In the genomic region with DNA sequence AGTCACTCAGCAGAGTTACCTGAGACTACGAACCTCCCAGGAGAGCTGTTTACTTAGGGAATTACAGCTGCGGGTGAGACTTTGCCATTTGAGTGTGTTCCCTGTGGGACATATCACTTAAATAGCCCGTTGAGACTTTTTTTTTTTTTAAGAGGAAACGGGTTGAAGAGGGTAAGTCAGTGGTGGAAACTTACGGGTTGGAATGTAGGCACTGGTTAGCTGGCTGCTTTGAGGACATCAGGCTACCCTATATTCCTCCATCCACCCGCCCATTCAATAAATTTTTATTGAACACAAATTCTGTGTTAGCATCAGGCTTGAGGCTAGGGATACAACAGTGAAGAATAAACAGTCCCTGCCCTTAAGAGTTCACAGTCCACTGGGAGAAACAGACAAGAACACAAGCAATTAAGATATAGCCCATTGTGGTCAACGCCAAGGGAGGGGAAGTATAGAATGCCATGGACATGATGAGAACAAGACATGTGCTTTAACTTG, we compare ENCODE assay signal across 18 cellular contexts.
DNase-seq lines count a peak whose midpoint lies in the region; ATAC-seq, FAIRE-seq and TF ChIP-seq lines count a peak whose summit lies in the region.
"Had no signal": no experiment of that assay in that cellular context is flagged by ENCODE, and none has a peak within 500 bp of the region (broad histone marks: within the 10 kb centered on the region; RNA-seq: fewer than 3 reads in every experiment).

No MANE protein-coding gene starts in this region.

- TF ChIP-seq CTCF in astrocyte of the spinal cord (IDR thresholded peaks at IDR 0.05; ENCODE audit: low read depth, low read length), result no peak
- no peak for TF ChIP-seq CTCF in lower lobe of right lung (IDR thresholded peaks at IDR 0.05)

- H3K4me3 Mint-ChIP-seq in naive thymus-derived CD4-positive, alpha-beta T cell, result no peak overlapping the region

- H3K27ac Mint-ChIP-seq in naive thymus-derived CD4-positive, alpha-beta T cell, result no peak overlapping the region

- H3K4me1 ChIP-seq in lower lobe of right lung, result peaks cover 31% of the 10 kb centered on the region
- H3K4me1 ChIP-seq in naive thymus-derived CD4-positive, alpha-beta T cell (ENCODE audit: control insufficient read depth in 2 of 2, insufficient read depth in 2 of 2, low read length in 2 of 2), result no peaks in the 10 kb centered on the region
- H3K4me1 ChIP-seq: sigmoid colon had no signal

- POLR2A ChIA-PET in naive thymus-derived CD4-positive, alpha-beta T cell (lab: Charles Lee), result no interaction called here

- in situ Hi-C loops in astrocyte of the spinal cord (cut with HindIII; ENCODE audit: low sequenced_read_pairs), result no loop called here

- H3K36me3 ChIP-seq in lower lobe of right lung, result no peaks in the 10 kb centered on the region
- H3K36me3 ChIP-seq in naive thymus-derived CD4-positive, alpha-beta T cell (ENCODE audit: control insufficient read depth in 2 of 3, insufficient read depth in 3 of 3, low read length in 3 of 3), result no peaks in the 10 kb centered on the region
- H3K36me3 ChIP-seq: sigmoid colon had no signal

- DNase-seq in COLO668 (lab: John Stamatoyannopoulos, UW; ENCODE audit: unreplicated experiment) (peak; percentile 15), NCI-H187 (lab: John Stamatoyannopoulos, UW) (peak; percentile 59 to 71), astrocyte of the spinal cord (ENCODE audit: low read depth, low spot score) (peak; percentile 72), lower lobe of right lung (no peak), urothelium cell line (ENCODE audit: low spot score) (no peak)
- DNase-seq in naive thymus-derived CD4-positive, alpha-beta T cell, result no peak
- DNase-seq: activated CD4-positive, CD25-positive, alpha-beta regulatory T cell treated with anti-CD3 and anti-CD28 coated beads, Interleukin-2, amount 50 U/mL, for 72 hours; activated CD8-positive, alpha-beta memory T cell treated with anti-CD3 and anti-CD28 coated beads, Interleukin-2, amount 50 U/mL, for 4 hours; activated naive CD4-positive, alpha-beta T cell; DND-41; HCEC 1CT; IMR-90; NCI-H1048; NCI-H82; sigmoid colon; trophoblast cell had no signal

- intact Hi-C loops in lower lobe of right lung (cut with DNase I), result no loop called here
- intact Hi-C loops in naive thymus-derived CD4-positive, alpha-beta T cell (cut with micrococcal nuclease), result loop anchor here (5.0 to 10.0 kb wide), 2 partner anchors 436 to 1887 kb away; a partner anchor contains a TSS

- ATAC-seq in lower lobe of right lung (peak; percentile 45 to 51), GM21717 (IDR thresholded peaks at IDR 0.05; ENCODE audit: unreplicated experiment) (no peak), HG03439 (IDR thresholded peaks at IDR 0.05; ENCODE audit: unreplicated experiment) (no peak)
- no peak for ATAC-seq in naive thymus-derived CD4-positive, alpha-beta T cell

- CTCF ChIA-PET in naive thymus-derived CD4-positive, alpha-beta T cell (lab: Charles Lee), result interaction anchor here (0.7 kb wide), 1 partner anchor 9 kb away, joined by 3 read pairs; no protein-coding TSS in a partner anchor

- H3K27me3 ChIP-seq in lower lobe of right lung (ENCODE audit: low read depth), result no peaks in the 10 kb centered on the region
- no peaks in the 10 kb centered on the region for H3K27me3 ChIP-seq in naive thymus-derived CD4-positive, alpha-beta T cell (ENCODE audit: control insufficient read depth in 2 of 2, insufficient read depth in 2 of 2, low read length in 2 of 2)
- H3K27me3 ChIP-seq: sigmoid colon had no signal

- peak overlapping the region; percentile 25 for H3K27ac ChIP-seq in lower lobe of right lung
- H3K27ac ChIP-seq in naive thymus-derived CD4-positive, alpha-beta T cell (ENCODE audit: low read depth, low read length), result no peak overlapping the region
- H3K27ac ChIP-seq: sigmoid colon had no signal

- H3K36me3 Mint-ChIP-seq in naive thymus-derived CD4-positive, alpha-beta T cell, result no peaks in the 10 kb centered on the region

- no peaks in the 10 kb centered on the region for H3K9me3 ChIP-seq in lower lobe of right lung
- no peaks in the 10 kb centered on the region for H3K9me3 ChIP-seq in naive thymus-derived CD4-positive, alpha-beta T cell (ENCODE audit: control insufficient read depth in 2 of 3, low read length in 3 of 3)
- H3K9me3 ChIP-seq: sigmoid colon had no signal

- no peak for FAIRE-seq in urothelium cell line (lab: Jason Lieb, UNC)

- H3K9me3 Mint-ChIP-seq in naive thymus-derived CD4-positive, alpha-beta T cell, result no peaks in the 10 kb centered on the region

- no peak overlapping the region for H3K4me3 ChIP-seq in astrocyte of the spinal cord (ENCODE audit: low read depth, low read length)
- no peak overlapping the region for H3K4me3 ChIP-seq in lower lobe of right lung
- H3K4me3 ChIP-seq in naive thymus-derived CD4-positive, alpha-beta T cell (ENCODE audit: low read length), result no peak overlapping the region
- H3K4me3 ChIP-seq: sigmoid colon had no signal

- H3K4me1 Mint-ChIP-seq in naive thymus-derived CD4-positive, alpha-beta T cell, result peaks cover 3 to 17% (median 14%) of the 10 kb centered on the region in 7 donors

- peaks cover 0 to 3% (median 0%) of the 10 kb centered on the region in 5 donors for H3K27me3 Mint-ChIP-seq in naive thymus-derived CD4-positive, alpha-beta T cell

Comparison
In these comparisons a context has a peak if more than half of its experiments do, and no peak if none do; other contexts are left out.
1. DNase-seq: peak in COLO668 (single experiment), NCI-H187 (2 of 2) and astrocyte of the spinal cord (single experiment); none in lower lobe of right lung (single experiment), naive thymus-derived CD4-positive, alpha-beta T cell (0 of 9) and urothelium cell line (single experiment).
2. ATAC-seq: peak in lower lobe of right lung (2 of 2); none in naive thymus-derived CD4-positive, alpha-beta T cell (single experiment), GM21717 (single experiment) and HG03439 (single experiment).